1 cellular context compared by ENCODE assay signal in genomic region chr7:24730018-24730369, GRCh38.
TF ChIP-seq lines count a peak whose summit lies in the region.

No MANE protein-coding gene starts in this region.

TF ChIP-seq in H1, 55 proteins besides CTCF, POLR2A, EP300 and RAD21:
- TF ChIP-seq TBP (IDR thresholded peaks at IDR 0.05; ENCODE audit: low read depth, low read length) = no peak
- no peak for TF ChIP-seq JUND (IDR thresholded peaks at IDR 0.05; ENCODE audit: low read length)
- no peak for TF ChIP-seq CBX8 (IDR thresholded peaks at IDR 0.05; ENCODE audit: borderline replicate concordance, low read depth, low read length)
- no peak for TF ChIP-seq EZH2 (IDR thresholded peaks at IDR 0.05; ENCODE audit: low read depth, low read length, severe bottlenecking)
- TF ChIP-seq EGR1 (IDR thresholded peaks at IDR 0.05; ENCODE audit: borderline replicate concordance, low read depth, low read length) = no peak
- TF ChIP-seq MAFK (IDR thresholded peaks at IDR 0.05; ENCODE audit: low read depth, low read length) = no peak
- TF ChIP-seq PHF8 (conservative IDR thresholded peaks at IDR 0.05; ENCODE audit: low read depth, low read length) = no peak
- no peak for TF ChIP-seq ASH2L (IDR thresholded peaks at IDR 0.05; ENCODE audit: low read length)
- no peak for TF ChIP-seq TEAD4 (IDR thresholded peaks at IDR 0.05; ENCODE audit: low read depth, low read length)
- no peak for TF ChIP-seq SP1 (IDR thresholded peaks at IDR 0.05; ENCODE audit: low read depth, low read length)
- no peak for TF ChIP-seq CTBP2 (IDR thresholded peaks at IDR 0.05; ENCODE audit: borderline replicate concordance, insufficient read depth, insufficient read length, low read length)
- no peak for TF ChIP-seq FOSL1 (IDR thresholded peaks at IDR 0.05; ENCODE audit: insufficient read depth, low read depth, low read length)
- no peak for TF ChIP-seq ATF2 (IDR thresholded peaks at IDR 0.05; ENCODE audit: low read length)
